In the genomic region with DNA sequence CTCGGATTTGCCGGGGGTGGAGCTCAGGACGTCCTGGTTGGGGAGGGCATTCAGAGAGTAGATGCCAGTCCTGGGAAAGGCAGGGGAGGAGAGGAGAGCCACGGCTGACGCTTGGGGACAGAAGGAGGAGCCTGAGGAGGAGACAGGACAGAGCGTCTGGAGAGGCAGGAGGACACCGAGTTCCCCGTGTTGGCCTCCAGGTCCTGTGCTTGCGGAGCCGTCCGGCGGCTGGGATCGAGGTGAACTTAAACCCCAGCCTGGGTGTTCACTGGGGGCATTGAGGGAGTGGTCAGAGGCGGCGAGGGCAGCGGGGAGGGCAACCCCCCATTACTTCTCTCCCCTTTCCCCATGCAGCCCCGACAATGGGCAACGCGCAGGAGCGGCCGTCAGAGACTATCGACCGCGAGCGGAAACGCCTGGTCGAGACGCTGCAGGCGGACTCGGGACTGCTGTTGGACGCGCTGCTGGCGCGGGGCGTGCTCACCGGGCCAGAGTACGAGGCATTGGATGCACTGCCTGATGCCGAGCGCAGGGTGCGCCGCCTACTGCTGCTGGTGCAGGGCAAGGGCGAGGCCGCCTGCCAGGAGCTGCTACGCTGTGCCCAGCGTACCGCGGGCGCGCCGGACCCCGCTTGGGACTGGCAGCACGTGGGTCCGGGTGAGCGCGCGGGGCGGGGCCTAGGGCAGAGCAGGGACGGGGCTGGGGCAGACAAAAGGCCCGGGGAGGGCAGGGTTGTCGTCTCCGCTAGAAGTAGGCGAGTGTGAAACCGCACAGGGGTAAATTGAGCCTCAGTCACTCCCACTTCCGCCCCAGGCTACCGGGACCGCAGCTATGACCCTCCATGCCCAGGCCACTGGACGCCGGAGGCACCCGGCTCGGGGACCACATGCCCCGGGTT, we compare ENCODE assay signal across 8 cellular contexts. TPM values are rescaled to one million over a fixed set of nuclear protein-coding genes. Genes with fewer than 3 reads are reported as not detected.
A peak's percentile ranks its signal among the peaks of the same experiment; 100 is the strongest.
DNase-seq lines count a peak whose midpoint lies in the region; ATAC-seq and TF ChIP-seq lines count a peak whose summit lies in the region.

No MANE protein-coding gene starts in this region.

- H3K27ac ChIP-seq in AG04450 (ENCODE audit: low read depth, low read length) (no peak overlapping the region), muscle layer of duodenum (ENCODE audit: low read length) (peak overlapping the region; percentile 67), thymus (ENCODE audit: low read depth) (no peak overlapping the region)

- H3K36me3 ChIP-seq in muscle layer of duodenum (ENCODE audit: control insufficient read depth in 1 of 2, insufficient read depth in 2 of 2, low read length in 2 of 2) = no peaks in the 10 kb centered on the region
- H3K36me3 ChIP-seq in thymus (ENCODE audit: control insufficient read depth, insufficient read depth) = no peaks in the 10 kb centered on the region

- peak; percentile 25; the same call in 1 of the 2 replicates for TF ChIP-seq CTCF in AG04450 (IDR thresholded peaks at IDR 0.05; ENCODE audit: low read depth, low read length)

- H3K27me3 ChIP-seq in AG04450 (ENCODE audit: control insufficient read depth, insufficient read depth, low read length) (no peaks in the 10 kb centered on the region), muscle layer of duodenum (ENCODE audit: low read depth, low read length) (no peaks in the 10 kb centered on the region), thymus (ENCODE audit: control insufficient read depth, insufficient read depth) (peaks cover 78% of the 10 kb centered on the region)

- POLR2A ChIA-PET in AG04450 (lab: Yijun Ruan, JAX) = interaction anchor here (0.5 to 1.3 kb wide), 4 partner anchors 11 to 227 kb away, joined by 3 to 4 read pairs (median 4); no protein-coding TSS in a partner anchor

- DNase-seq in AG04450 (ENCODE audit: low read depth, low spot score) = peak; percentile 34
- peak; percentile 50 for DNase-seq in NOMO-1 treated with dmso at 0.1 percent for 144 hours (lab: John Stamatoyannopoulos, UW; ENCODE audit: unreplicated experiment)
- peak; percentile 74 for DNase-seq in activated T-helper 2 cell treated with anti-CD3 and anti-CD28 coated beads, Interferon-gamma antibody, Interleukin-2, Interleukin-4, amounts not matched to agents 10 μg/mL and 5 μg/mL and 100 μg/mL, durations not matched to agents 14 hours and 24 hours and 36 hours (ENCODE audit: low spot score)
- DNase-seq in fibroblast of gingiva (ENCODE audit: low read depth) = peak; percentile 92

- H3K27ac Mint-ChIP-seq in activated T-helper 2 cell treated with anti-CD3 and anti-CD28 coated beads, Interferon-gamma antibody, Interleukin-2, Interleukin-4, amounts not matched to agents 10 μg/mL and 5 μg/mL and 100 μg/mL, durations not matched to agents 14 hours and 24 hours and 36 hours = peak overlapping the region; percentile 56

- peaks cover 8% of the 10 kb centered on the region for H3K27me3 Mint-ChIP-seq in activated T-helper 2 cell treated with anti-CD3 and anti-CD28 coated beads, Interferon-gamma antibody, Interleukin-2, Interleukin-4, amounts not matched to agents 10 μg/mL and 5 μg/mL and 100 μg/mL, durations not matched to agents 14 hours and 24 hours and 36 hours (ENCODE audit: low read depth)

- peak overlapping the region; percentile 83 for H3K4me3 Mint-ChIP-seq in activated T-helper 2 cell treated with anti-CD3 and anti-CD28 coated beads, Interferon-gamma antibody, Interleukin-2, Interleukin-4, amounts not matched to agents 10 μg/mL and 5 μg/mL and 100 μg/mL, durations not matched to agents 14 hours and 24 hours and 36 hours (ENCODE audit: low read depth)

- CTCF ChIA-PET in AG04450 (lab: Charles Lee) = interaction anchor here (0.6 to 1.1 kb wide), 2 partner anchors 14 to 317 kb away, joined by 3 read pairs; a partner anchor contains a TSS

- intact Hi-C loops in activated T-helper 2 cell treated with anti-CD3 and anti-CD28 coated beads, Interferon-gamma antibody, Interleukin-2, Interleukin-4, amounts not matched to agents 10 μg/mL and 5 μg/mL and 100 μg/mL, durations not matched to agents 14 hours and 24 hours and 36 hours (cut with micrococcal nuclease) = loop anchor here (2.0 to 5.0 kb wide), 2 partner anchors 13 to 197 kb away; no protein-coding TSS in a partner anchor

- peaks cover 48% of the 10 kb centered on the region for H3K4me1 Mint-ChIP-seq in activated T-helper 2 cell treated with anti-CD3 and anti-CD28 coated beads, Interferon-gamma antibody, Interleukin-2, Interleukin-4, amounts not matched to agents 10 μg/mL and 5 μg/mL and 100 μg/mL, durations not matched to agents 14 hours and 24 hours and 36 hours (ENCODE audit: low read depth)

- TF ChIP-seq POLR2A in GM15510 (IDR thresholded peaks at IDR 0.05; ENCODE audit: borderline replicate concordance, extremely low read depth, insufficient read length) = peak; percentile 42

- H3K9me3 ChIP-seq in AG04450 (ENCODE audit: control insufficient read depth, insufficient read depth, low read length) (no peaks in the 10 kb centered on the region; the same call in 1 of the 2 replicates), muscle layer of duodenum (ENCODE audit: control insufficient read depth in 1 of 2, low read length in 2 of 2) (no peaks in the 10 kb centered on the region), thymus (ENCODE audit: control insufficient read depth) (peaks cover 1% of the 10 kb centered on the region)

- peaks cover 43% of the 10 kb centered on the region for H3K36me3 Mint-ChIP-seq in activated T-helper 2 cell treated with anti-CD3 and anti-CD28 coated beads, Interferon-gamma antibody, Interleukin-2, Interleukin-4, amounts not matched to agents 10 μg/mL and 5 μg/mL and 100 μg/mL, durations not matched to agents 14 hours and 24 hours and 36 hours (ENCODE audit: low read depth)

- peak; percentile 38 for ATAC-seq in HG03460 (IDR thresholded peaks at IDR 0.05; ENCODE audit: unreplicated experiment)

- H3K4me3 ChIP-seq in AG04450 (ENCODE audit: low read depth, low read length) (peak overlapping the region; percentile 52), muscle layer of duodenum (ENCODE audit: low read depth in 1 of 2, low read length in 2 of 2) (peak overlapping the region; percentile 58 to 61), thymus (ENCODE audit: low read length) (peak overlapping the region; percentile 20)

- no peaks in the 10 kb centered on the region for H3K9me3 Mint-ChIP-seq in activated T-helper 2 cell treated with anti-CD3 and anti-CD28 coated beads, Interferon-gamma antibody, Interleukin-2, Interleukin-4, amounts not matched to agents 10 μg/mL and 5 μg/mL and 100 μg/mL, durations not matched to agents 14 hours and 24 hours and 36 hours

- 2% methylated on average over 71 of the region's 71 CpGs for WGBS in thymus

- H3K4me1 ChIP-seq in muscle layer of duodenum (ENCODE audit: control insufficient read depth in 1 of 2, insufficient read depth in 2 of 2, low read length in 2 of 2) (peaks cover 24 to 50% of the 10 kb centered on the region in 2 donors), thymus (ENCODE audit: control insufficient read depth, insufficient read depth, low read length) (peaks cover 10% of the 10 kb centered on the region)

RNA-seq across cellular contexts. Expression of a gene that starts 3.7 kb away (rescaled TPM):
- polyA plus RNA-seq in AG04450 (2011; rRNA removed) = 8.2 and 10.7 TPM in 2 replicates
- polyA minus RNA-seq in AG04450 (2011; rRNA and poly(A)+ RNA removed) = 3.9 and 4.7 TPM in 2 replicates
- total RNA-seq in activated T-helper 2 cell treated with anti-CD3 and anti-CD28 coated beads, Interferon-gamma antibody, Interleukin-2, Interleukin-4, amounts not matched to agents 10 μg/mL and 5 μg/mL and 100 μg/mL, durations not matched to agents 14 hours and 24 hours and 36 hours = 27.3 and 30.1 TPM in 2 replicates
- 28.2 TPM for polyA plus RNA-seq in thymus

RNA-seq across cellular contexts. Expression of a gene that starts 9.5 kb away (rescaled TPM):
- 0.82 and 1.0 TPM in 2 replicates for polyA plus RNA-seq in AG04450 (2011; rRNA removed)
- polyA minus RNA-seq in AG04450 (2011; rRNA and poly(A)+ RNA removed) = 1.5 and 2.6 TPM in 2 replicates
- total RNA-seq in activated T-helper 2 cell treated with anti-CD3 and anti-CD28 coated beads, Interferon-gamma antibody, Interleukin-2, Interleukin-4, amounts not matched to agents 10 μg/mL and 5 μg/mL and 100 μg/mL, durations not matched to agents 14 hours and 24 hours and 36 hours = 33.4 and 33.9 TPM in 2 replicates
- polyA plus RNA-seq in thymus = 50.8 TPM

RNA-seq across cellular contexts. Expression of a gene that starts 9.7 kb away (rescaled TPM):
- 13.9 and 18.1 TPM in 2 replicates for polyA plus RNA-seq in AG04450 (2011; rRNA removed)
- 21.2 and 30.8 TPM in 2 replicates for polyA minus RNA-seq in AG04450 (2011; rRNA and poly(A)+ RNA removed)
- 57.1 and 59.5 TPM in 2 replicates for total RNA-seq in activated T-helper 2 cell treated with anti-CD3 and anti-CD28 coated beads, Interferon-gamma antibody, Interleukin-2, Interleukin-4, amounts not matched to agents 10 μg/mL and 5 μg/mL and 100 μg/mL, durations not matched to agents 14 hours and 24 hours and 36 hours
- 24.6 TPM for polyA plus RNA-seq in thymus

RNA-seq across cellular contexts. Expression of a gene that starts 14.3 kb away (rescaled TPM):
- polyA plus RNA-seq in AG04450 (2011; rRNA removed) (2.7 and 3.2 TPM in 2 replicates), thymus (12.0 TPM)
- polyA minus RNA-seq in AG04450 (2011; rRNA and poly(A)+ RNA removed) = 2.1 TPM in 2 replicates
- total RNA-seq in activated T-helper 2 cell treated with anti-CD3 and anti-CD28 coated beads, Interferon-gamma antibody, Interleukin-2, Interleukin-4, amounts not matched to agents 10 μg/mL and 5 μg/mL and 100 μg/mL, durations not matched to agents 14 hours and 24 hours and 36 hours = 26.4 and 26.7 TPM in 2 replicates

RNA-seq across cellular contexts. Expression of a gene that starts 14.3 kb away (rescaled TPM):
- polyA plus RNA-seq in AG04450 (2011; rRNA removed) = 9.4 and 10.9 TPM in 2 replicates
- polyA minus RNA-seq in AG04450 (2011; rRNA and poly(A)+ RNA removed) = 3.7 and 4.6 TPM in 2 replicates
- 35.0 and 38.3 TPM in 2 replicates for total RNA-seq in activated T-helper 2 cell treated with anti-CD3 and anti-CD28 coated beads, Interferon-gamma antibody, Interleukin-2, Interleukin-4, amounts not matched to agents 10 μg/mL and 5 μg/mL and 100 μg/mL, durations not matched to agents 14 hours and 24 hours and 36 hours
- polyA plus RNA-seq in thymus = 33.9 TPM

Comparison
In these comparisons a context has a peak if more than half of its experiments do, and no peak if none do; other contexts are left out.
1. DNase-seq: peak in every context shown above with its lines; median percentile 92 in fibroblast of gingiva; 74 in activated T-helper 2 cell treated with anti-CD3 and anti-CD28 coated beads, Interferon-gamma antibody, Interleukin-2, Interleukin-4, amounts not matched to agents 10 μg/mL and 5 μg/mL and 100 μg/mL, durations not matched to agents 14 hours and 24 hours and 36 hours; 50 in NOMO-1 treated with dmso at 0.1 percent for 144 hours; 34 in AG04450.
2. RNA of a gene that starts 9.5 kb away (polyA plus RNA-seq): 50.8 TPM in thymus (single experiment); 0.82 to 1.0 TPM in AG04450; every median in the first group is over 10 times any median in the second.
3. Peak in every context shown above with its lines, with median percentiles within 50 percentile points of each other: H3K4me3 ChIP-seq.